1 cellular context compared by ENCODE assay signal in genomic region chr17:41462705-41463104, GRCh38.
TF ChIP-seq lines count a peak whose summit lies in the region.

No MANE protein-coding gene starts in this region.

TF ChIP-seq in IMR-90, 13 proteins besides CTCF, POLR2A, EP300 and RAD21:
- TF ChIP-seq USF2 (IDR thresholded peaks at IDR 0.05; ENCODE audit: low read depth, low read length) (no peak), BHLHE40 (IDR thresholded peaks at IDR 0.05; ENCODE audit: low read depth, low read length) (no peak), SMC3 (IDR thresholded peaks at IDR 0.05; ENCODE audit: low read depth, low read length) (no peak), RFX5 (IDR thresholded peaks at IDR 0.05; ENCODE audit: low read depth, low read length) (no peak), CEBPB (IDR thresholded peaks at IDR 0.05; ENCODE audit: low read depth, low read length) (no peak), MAFK (IDR thresholded peaks at IDR 0.05; ENCODE audit: low read depth, low read length) (no peak), FOS (IDR thresholded peaks at IDR 0.05; ENCODE audit: low read depth, low read length) (no peak), NFE2L2 (IDR thresholded peaks at IDR 0.05; ENCODE audit: low read depth, low read length) (no peak), MAZ (IDR thresholded peaks at IDR 0.05; ENCODE audit: borderline replicate concordance, low read depth, low read length) (no peak), CHD1 (IDR thresholded peaks at IDR 0.05; ENCODE audit: low read depth, low read length) (no peak), ELK1 (IDR thresholded peaks at IDR 0.05; ENCODE audit: borderline replicate concordance, low read depth, low read length) (no peak), MXI1 (IDR thresholded peaks at IDR 0.05; ENCODE audit: borderline replicate concordance, low read depth, low read length) (no peak)
